ENCODE assay signal across 9 cellular contexts in genomic region chr2:131094655-131095281, GRCh38. TPM values are rescaled to one million over a fixed set of nuclear protein-coding genes. Genes with fewer than 3 reads are reported as not detected.
A peak's percentile ranks its signal among the peaks of the same experiment; 100 is the strongest.
DNase-seq lines count a peak whose midpoint lies in the region; ATAC-seq and TF ChIP-seq lines count a peak whose summit lies in the region.
"Had no signal": no experiment of that assay in that cellular context is flagged by ENCODE, and none has a peak within 500 bp of the region (broad histone marks: within the 10 kb centered on the region; RNA-seq: fewer than 3 reads in every experiment).

No MANE protein-coding gene starts in this region.

- H3K4me3 Mint-ChIP-seq in activated CD4-positive, alpha-beta T cell treated with anti-CD3 and anti-CD28 coated beads, Interleukin-2, amount 10 ng/mL, durations not matched to agents 24 days and 14 days: peak overlapping the region; percentile 54

- H3K27ac ChIP-seq in psoas muscle (peak overlapping the region; percentile 32), esophagus muscularis mucosa (replicated peaks in 1 of 4) (no peak overlapping the region)

- H3K4me3 ChIP-seq in psoas muscle: no peak overlapping the region
- H3K4me3 ChIP-seq in esophagus muscularis mucosa: no peak overlapping the region

- DNase-seq in activated CD4-positive, alpha-beta T cell treated with anti-CD3 and anti-CD28 coated beads, Interleukin-2, amount 10 ng/mL, durations not matched to agents 24 days and 14 days: no peak
- DNase-seq in activated CD4-positive, alpha-beta T cell treated with anti-CD3 and anti-CD28 coated beads for 48 hours: no peak
- DNase-seq in NCI-H345 (lab: John Stamatoyannopoulos, UW) (peak; percentile 78), dermis blood vessel endothelial cell (peak; percentile 73), psoas muscle (no peak), esophagus muscularis mucosa (ENCODE audit: extremely low spot score) (no peak), NCI-H524 treated with DMSO at 0.1 percent for 48 hours (lab: John Stamatoyannopoulos, UW) (no peak)
- no peak for DNase-seq in activated effector memory CD4-positive, alpha-beta T cell treated with Interleukin-2 at 50 U/mL for 16 hours
- DNase-seq: NCI-H1436 had no signal

- intact Hi-C loops in activated CD4-positive, alpha-beta T cell treated with anti-CD3 and anti-CD28 coated beads, Interleukin-2, amount 10 ng/mL, durations not matched to agents 24 days and 14 days (cut with micrococcal nuclease): loop anchor here (5.0 kb wide), 1 partner anchor 122 kb away; no protein-coding TSS in a partner anchor
- intact Hi-C loops in psoas muscle (cut with DNase I): no loop called here
- intact Hi-C loops in esophagus muscularis mucosa (cut with DNase I): no loop called here

- 65 to 70% (median 67%) methylated on average over 9 of the region's 9 CpGs for WGBS in psoas muscle, 3 donors
- WGBS in esophagus muscularis mucosa: 71% methylated on average over 9 of the region's 9 CpGs

- TF ChIP-seq POLR2A in esophagus muscularis mucosa (IDR thresholded peaks at IDR 0.05; ENCODE audit: low read depth): no peak

- H3K4me1 ChIP-seq in psoas muscle (peaks cover 15% of the 10 kb centered on the region), esophagus muscularis mucosa (peaks cover 18 to 28% (median 24%) of the 10 kb centered on the region in 4 donors)

- TF ChIP-seq CTCF in psoas muscle (IDR thresholded peaks at IDR 0.05): no peak
- no peak for TF ChIP-seq CTCF in esophagus muscularis mucosa (IDR thresholded peaks at IDR 0.05)

- H3K27ac Mint-ChIP-seq in activated CD4-positive, alpha-beta T cell treated with anti-CD3 and anti-CD28 coated beads, Interleukin-2, amount 10 ng/mL, durations not matched to agents 24 days and 14 days: peak overlapping the region; percentile 25

- no peak for TF ChIP-seq EP300 in esophagus muscularis mucosa (IDR thresholded peaks at IDR 0.05)

- no peaks in the 10 kb centered on the region for H3K9me3 Mint-ChIP-seq in activated CD4-positive, alpha-beta T cell treated with anti-CD3 and anti-CD28 coated beads, Interleukin-2, amount 10 ng/mL, durations not matched to agents 24 days and 14 days

- no peaks in the 10 kb centered on the region for H3K9me3 ChIP-seq in psoas muscle
- peaks cover 0 to 4% (median 0%) of the 10 kb centered on the region in 4 donors for H3K9me3 ChIP-seq in esophagus muscularis mucosa

- H3K36me3 ChIP-seq in psoas muscle (ENCODE audit: insufficient read depth in 1 of 2, low read depth in 1 of 2): peaks cover 0 to 12% of the 10 kb centered on the region in 2 donors
- H3K36me3 ChIP-seq in esophagus muscularis mucosa: peaks cover 0 to 10% (median 4%) of the 10 kb centered on the region in 4 donors

- H3K27me3 Mint-ChIP-seq in activated CD4-positive, alpha-beta T cell treated with anti-CD3 and anti-CD28 coated beads, Interleukin-2, amount 10 ng/mL, durations not matched to agents 24 days and 14 days: peaks cover 7% of the 10 kb centered on the region

- peaks cover 13% of the 10 kb centered on the region for H3K4me1 Mint-ChIP-seq in activated CD4-positive, alpha-beta T cell treated with anti-CD3 and anti-CD28 coated beads, Interleukin-2, amount 10 ng/mL, durations not matched to agents 24 days and 14 days

- ATAC-seq in psoas muscle: no peak

- H3K27me3 ChIP-seq in psoas muscle (ENCODE audit: insufficient read depth in 3 of 3, low read length in 2 of 3) (no peaks in the 10 kb centered on the region), esophagus muscularis mucosa (no peaks in the 10 kb centered on the region)

- peaks cover 8% of the 10 kb centered on the region for H3K36me3 Mint-ChIP-seq in activated CD4-positive, alpha-beta T cell treated with anti-CD3 and anti-CD28 coated beads, Interleukin-2, amount 10 ng/mL, durations not matched to agents 24 days and 14 days (ENCODE audit: low read depth)

RNA-seq across cellular contexts. Expression of gene FAM168B, which starts 1.5 kb away (rescaled TPM):
- total RNA-seq in activated CD4-positive, alpha-beta T cell treated with anti-CD3 and anti-CD28 coated beads, Interleukin-2, amount 10 ng/mL, durations not matched to agents 24 days and 14 days: 82.3 and 85.6 TPM in 2 replicates
- 98.2 and 100 TPM in 2 replicates for total RNA-seq in dermis blood vessel endothelial cell
- 100 to 1,000 TPM in 2 of 4 donors, 10 to 100 TPM in 2; 63.1 to 130 (median 105) TPM for total RNA-seq in psoas muscle
- 100 to 1,000 TPM in 1 of 3 donors, 10 to 100 TPM in 2; 39.2 to 155 (median 98.8) TPM for polyA plus RNA-seq in psoas muscle
- 100 to 1,000 TPM; 155 to 193 (median 182) TPM for total RNA-seq in esophagus muscularis mucosa

RNA-seq across cellular contexts. Expression of gene PLEKHB2, which starts 10.4 kb away (rescaled TPM):
- total RNA-seq in activated CD4-positive, alpha-beta T cell treated with anti-CD3 and anti-CD28 coated beads, Interleukin-2, amount 10 ng/mL, durations not matched to agents 24 days and 14 days: 62.4 and 66.7 TPM in 2 replicates
- total RNA-seq in dermis blood vessel endothelial cell (146 and 158 TPM in 2 replicates), psoas muscle (10 to 100 TPM; 24.7 to 67.6 (median 28.7) TPM), esophagus muscularis mucosa (10 to 100 TPM; 40.4 to 52.9 (median 44.7) TPM)
- 10 to 100 TPM; 17.9 to 81.4 (median 74.7) TPM for polyA plus RNA-seq in psoas muscle

Comparison
In these comparisons a context has a peak if more than half of its experiments do, and no peak if none do; other contexts are left out.
1. DNase-seq: peak in NCI-H345 (single experiment) and dermis blood vessel endothelial cell (single experiment); none in activated CD4-positive, alpha-beta T cell treated with anti-CD3 and anti-CD28 coated beads, Interleukin-2, amount 10 ng/mL, durations not matched to agents 24 days and 14 days (single experiment), activated CD4-positive, alpha-beta T cell treated with anti-CD3 and anti-CD28 coated beads for 48 hours (single experiment), psoas muscle (0 of 2), esophagus muscularis mucosa (single experiment), activated effector memory CD4-positive, alpha-beta T cell treated with Interleukin-2 at 50 U/mL for 16 hours (single experiment) and NCI-H524 treated with DMSO at 0.1 percent for 48 hours (single experiment).